ENCODE assay signal across 18 cellular contexts in genomic region chr9:109454041-109454440, GRCh38. TPM values are rescaled to one million over a fixed set of nuclear protein-coding genes. Genes with fewer than 3 reads are reported as not detected.
A peak's percentile ranks its signal among the peaks of the same experiment; 100 is the strongest.
DNase-seq lines count a peak whose midpoint lies in the region; ATAC-seq and TF ChIP-seq lines count a peak whose summit lies in the region.
"Had no signal": no experiment of that assay in that cellular context is flagged by ENCODE, and none has a peak within 500 bp of the region (broad histone marks: within the 10 kb centered on the region; RNA-seq: fewer than 3 reads in every experiment).

No MANE protein-coding gene starts in this region.

- DNase-seq in Caco-2 (no peak), NT2/D1 (ENCODE audit: low read depth, low spot score) (no peak), epithelial cell of prostate (ENCODE audit: low read depth, low spot score) (no peak), psoas muscle (no peak), NOMO-1 treated with dmso at 0.1 percent for 144 hours (lab: John Stamatoyannopoulos, UW; ENCODE audit: unreplicated experiment) (no peak), NOMO-1 treated with DMSO at 0.1 percent for 48 hours (lab: John Stamatoyannopoulos, UW; ENCODE audit: unreplicated experiment) (no peak), COLO668 (lab: John Stamatoyannopoulos, UW; ENCODE audit: unreplicated experiment) (no peak)
- no peak for DNase-seq in activated T-cell treated with anti-CD3 and anti-CD28 coated beads, Interleukin-2, amount 50 U/mL, for 4 hours
- DNase-seq: AML-193, Calu3, KBM-7, NCI-H1436, NCI-H2029 treated with DMSO at 0.1 percent for 48 hours, NCI-H2171 treated with DMSO at 0.1 percent for 48 hours, NCI-H510A, NCI-H774, SIG-M5 had no signal

- H3K9ac ChIP-seq in NT2/D1 (ENCODE audit: insufficient read length, low read depth), result peak overlapping the region; percentile 28

- H3K27ac Mint-ChIP-seq in Caco-2 (ENCODE audit: unreplicated experiment), result peak overlapping the region; percentile 84

- no peak for TF ChIP-seq CTCF in Caco-2 (IDR thresholded peaks at IDR 0.05; ENCODE audit: insufficient read depth in 1 of 2, low read depth in 1 of 2, low read length in 1 of 2, severe bottlenecking in 1 of 2, unreplicated experiment in 1 of 2)
- TF ChIP-seq CTCF in psoas muscle (IDR thresholded peaks at IDR 0.05), result no peak

- H3K9me3 ChIP-seq in Caco-2, result no peaks in the 10 kb centered on the region
- no peaks in the 10 kb centered on the region for H3K9me3 ChIP-seq in NT2/D1 (ENCODE audit: insufficient read depth, low read length)
- H3K9me3 ChIP-seq in psoas muscle, result no peaks in the 10 kb centered on the region

- no peaks in the 10 kb centered on the region for H3K9me3 Mint-ChIP-seq in Caco-2 (ENCODE audit: unreplicated experiment)
- H3K9me3 Mint-ChIP-seq in activated T-cell treated with anti-CD3 and anti-CD28 coated beads, Interleukin-2, amount 50 U/mL, for 4 hours, result no peaks in the 10 kb centered on the region
- H3K9me3 Mint-ChIP-seq: GM23338 had no signal

- intact Hi-C loops in Caco-2 (cut with micrococcal nuclease; ENCODE audit: unreplicated experiment) (no loop called here), psoas muscle (cut with DNase I) (no loop called here)

- no peaks in the 10 kb centered on the region for H3K27me3 ChIP-seq in Caco-2 (replicated peaks; ENCODE audit: control insufficient read depth, insufficient read depth, low read length)
- no peaks in the 10 kb centered on the region for H3K27me3 ChIP-seq in NT2/D1 (ENCODE audit: insufficient read depth, insufficient read length)
- H3K27me3 ChIP-seq in psoas muscle (ENCODE audit: insufficient read depth in 3 of 3, low read length in 2 of 3), result no peaks in the 10 kb centered on the region

- H3K27ac ChIP-seq in epithelial cell of prostate (peak overlapping the region; percentile 94), psoas muscle (peak overlapping the region; percentile 73)

- peaks cover 24% of the 10 kb centered on the region for H3K4me1 ChIP-seq in Caco-2
- H3K4me1 ChIP-seq in NT2/D1 (ENCODE audit: insufficient read depth, insufficient read length), result peaks cover 4% of the 10 kb centered on the region
- peaks cover 39% of the 10 kb centered on the region for H3K4me1 ChIP-seq in psoas muscle

- no peaks in the 10 kb centered on the region for H3K27me3 Mint-ChIP-seq in Caco-2 (ENCODE audit: insufficient read depth, unreplicated experiment)
- H3K27me3 Mint-ChIP-seq in activated T-cell treated with anti-CD3 and anti-CD28 coated beads, Interleukin-2, amount 50 U/mL, for 4 hours (ENCODE audit: low read depth), result peaks cover 19% of the 10 kb centered on the region

- no peak overlapping the region for H3K4me3 ChIP-seq in Caco-2 (ENCODE audit: low read depth, low read length)
- H3K4me3 ChIP-seq in NT2/D1 (ENCODE audit: insufficient read length, low read depth), result no peak overlapping the region
- no peak overlapping the region for H3K4me3 ChIP-seq in psoas muscle
- H3K4me3 ChIP-seq: GM23338 had no signal

- POLR2A ChIA-PET in Caco-2 (lab: Charles Lee), result no interaction called here

- peaks cover 29% of the 10 kb centered on the region for H3K4me1 Mint-ChIP-seq in Caco-2 (ENCODE audit: low read depth, unreplicated experiment)
- H3K4me1 Mint-ChIP-seq in activated T-cell treated with anti-CD3 and anti-CD28 coated beads, Interleukin-2, amount 50 U/mL, for 4 hours (ENCODE audit: low read depth), result no peaks in the 10 kb centered on the region

- peaks cover 7% of the 10 kb centered on the region for H3K36me3 Mint-ChIP-seq in Caco-2 (ENCODE audit: insufficient read depth, unreplicated experiment)
- H3K36me3 Mint-ChIP-seq in activated T-cell treated with anti-CD3 and anti-CD28 coated beads, Interleukin-2, amount 50 U/mL, for 4 hours (ENCODE audit: insufficient read depth), result no peaks in the 10 kb centered on the region

- H3K36me3 ChIP-seq in Caco-2 (ENCODE audit: control insufficient read depth, insufficient read depth, low read length) (no peaks in the 10 kb centered on the region; the same call in 1 of the 2 replicates), NT2/D1 (ENCODE audit: insufficient read depth, insufficient read length, low read length) (no peaks in the 10 kb centered on the region), psoas muscle (ENCODE audit: insufficient read depth in 1 of 2, low read depth in 1 of 2) (peaks cover 0 to 19% of the 10 kb centered on the region in 2 donors)

- H3K4me3 Mint-ChIP-seq in Caco-2 (ENCODE audit: unreplicated experiment), result no peak overlapping the region
- H3K4me3 Mint-ChIP-seq in activated T-cell treated with anti-CD3 and anti-CD28 coated beads, Interleukin-2, amount 50 U/mL, for 4 hours, result no peak overlapping the region
- H3K4me3 Mint-ChIP-seq: GM23338 had no signal

- CTCF ChIA-PET in Caco-2 (lab: Charles Lee), result interaction anchor here (0.9 to 2.4 kb wide), 3 partner anchors 13 to 44 kb away, joined by 3 to 17 read pairs (median 11); no protein-coding TSS in a partner anchor

- ATAC-seq in psoas muscle, result no peak
- ATAC-seq in activated T-cell treated with anti-CD3 and anti-CD28 coated beads, Interleukin-2, amount 50 U/mL, for 4 hours, result no peak
- ATAC-seq: GM23338 had no signal

- BruUV-seq in Caco-2 (replicated peaks; lab: Mats Ljungman, UMichigan), result no TSS peak

RNA-seq across cellular contexts. Expression of gene PTPN3, which starts 44.1 kb away (rescaled TPM):
- total RNA-seq in Caco-2 (2022) (12.1 and 12.4 TPM in 2 replicates), psoas muscle (10 to 100 TPM in 3 of 4 donors, 1 to 10 TPM in 1; 8.8 to 80.2 (median 43.4) TPM)
- 100 to 1,000 TPM in 1 of 3 donors, 10 to 100 TPM in 2; 14.2 to 130 (median 72.4) TPM for polyA plus RNA-seq in psoas muscle
- total RNA-seq in activated T-cell treated with anti-CD3 and anti-CD28 coated beads, Interleukin-2, amount 50 U/mL, for 4 hours, result under 1 TPM; 0.03 to 0.18 (median 0.08) TPM

Comparison
In these comparisons a context has a peak if more than half of its experiments do, and no peak if none do; other contexts are left out.
1. RNA of gene PTPN3, which starts 44.1 kb away (total RNA-seq): 8.8 to 80.2 TPM in psoas muscle and 12.1 to 12.4 TPM in Caco-2; 0.03 to 0.18 TPM in activated T-cell treated with anti-CD3 and anti-CD28 coated beads, Interleukin-2, amount 50 U/mL, for 4 hours; every median in the first group is over 4 times any median in the second.